In the genomic region with DNA sequence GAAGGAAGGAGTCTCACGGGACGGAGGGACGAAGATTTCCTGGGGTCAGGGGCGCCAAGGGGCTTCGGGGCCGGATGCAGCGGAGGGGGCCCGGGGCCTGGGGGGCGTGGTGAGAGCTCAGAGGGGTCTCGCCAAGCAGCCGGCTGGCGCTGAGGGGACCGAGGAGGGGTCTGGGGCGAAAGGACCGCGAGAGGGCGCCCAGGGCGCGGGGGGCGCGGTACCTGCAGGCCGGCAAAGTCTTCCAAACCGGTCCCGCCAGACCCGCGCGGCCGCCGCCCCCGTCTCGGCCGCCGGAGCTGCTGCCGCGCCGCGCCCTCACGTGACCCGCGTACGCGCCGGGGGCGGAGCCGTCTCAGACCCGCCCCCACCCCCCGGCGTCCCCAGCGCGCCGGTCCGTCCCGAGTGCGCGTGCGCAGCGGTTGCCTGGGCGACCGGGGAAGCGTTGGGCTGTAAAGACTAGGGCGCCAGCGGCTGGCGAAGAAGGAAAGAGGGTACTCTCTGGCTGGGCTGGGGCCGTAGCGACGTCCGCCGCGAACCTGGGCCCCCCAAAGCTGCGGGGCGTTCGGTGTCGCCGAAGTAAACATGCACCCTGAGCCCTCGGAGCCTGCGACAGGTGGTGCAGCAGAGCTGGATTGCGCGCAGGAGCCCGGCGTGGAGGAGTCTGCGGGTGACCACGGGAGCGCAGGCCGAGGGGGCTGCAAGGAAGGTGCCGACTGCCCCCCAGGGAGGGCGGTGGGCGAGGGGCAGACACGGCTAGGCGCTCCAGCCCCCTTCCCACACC, we compare ENCODE assay signal across 1 cellular context.
A peak's percentile ranks its signal among the peaks of the same experiment; 100 is the strongest.
TF ChIP-seq lines count a peak whose summit lies in the region.

Gene DNAAF1 (plus strand): TSS at position 450 of the 781 bp plus-strand sequence. CDS start 133 bp downstream, at position 583.
Gene HSDL1 (minus strand): TSS at position 319 of the 781 bp plus-strand sequence. CDS start 13,856 bp downstream, outside the sequence.

TF ChIP-seq in K562, 482 proteins besides CTCF, POLR2A, EP300 and RAD21 (continued from another document and continues in another):
- TF ChIP-seq, protein P1, sequence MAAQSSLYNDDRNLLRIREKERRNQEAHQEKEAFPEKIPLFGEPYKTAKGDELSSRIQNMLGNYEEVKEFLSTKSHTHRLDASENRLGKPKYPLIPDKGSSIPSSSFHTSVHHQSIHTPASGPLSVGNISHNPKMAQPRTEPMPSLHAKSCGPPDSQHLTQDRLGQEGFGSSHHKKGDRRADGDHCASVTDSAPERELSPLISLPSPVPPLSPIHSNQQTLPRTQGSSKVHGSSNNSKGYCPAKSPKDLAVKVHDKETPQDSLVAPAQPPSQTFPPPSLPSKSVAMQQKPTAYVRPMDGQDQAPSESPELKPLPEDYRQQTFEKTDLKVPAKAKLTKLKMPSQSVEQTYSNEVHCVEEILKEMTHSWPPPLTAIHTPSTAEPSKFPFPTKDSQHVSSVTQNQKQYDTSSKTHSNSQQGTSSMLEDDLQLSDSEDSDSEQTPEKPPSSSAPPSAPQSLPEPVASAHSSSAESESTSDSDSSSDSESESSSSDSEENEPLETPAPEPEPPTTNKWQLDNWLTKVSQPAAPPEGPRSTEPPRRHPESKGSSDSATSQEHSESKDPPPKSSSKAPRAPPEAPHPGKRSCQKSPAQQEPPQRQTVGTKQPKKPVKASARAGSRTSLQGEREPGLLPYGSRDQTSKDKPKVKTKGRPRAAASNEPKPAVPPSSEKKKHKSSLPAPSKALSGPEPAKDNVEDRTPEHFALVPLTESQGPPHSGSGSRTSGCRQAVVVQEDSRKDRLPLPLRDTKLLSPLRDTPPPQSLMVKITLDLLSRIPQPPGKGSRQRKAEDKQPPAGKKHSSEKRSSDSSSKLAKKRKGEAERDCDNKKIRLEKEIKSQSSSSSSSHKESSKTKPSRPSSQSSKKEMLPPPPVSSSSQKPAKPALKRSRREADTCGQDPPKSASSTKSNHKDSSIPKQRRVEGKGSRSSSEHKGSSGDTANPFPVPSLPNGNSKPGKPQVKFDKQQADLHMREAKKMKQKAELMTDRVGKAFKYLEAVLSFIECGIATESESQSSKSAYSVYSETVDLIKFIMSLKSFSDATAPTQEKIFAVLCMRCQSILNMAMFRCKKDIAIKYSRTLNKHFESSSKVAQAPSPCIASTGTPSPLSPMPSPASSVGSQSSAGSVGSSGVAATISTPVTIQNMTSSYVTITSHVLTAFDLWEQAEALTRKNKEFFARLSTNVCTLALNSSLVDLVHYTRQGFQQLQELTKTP (IDR thresholded peaks at IDR 0.05; ENCODE audit: low read depth in 1 of 2, partially characterized antibody in 2 of 2) = no peak
- TF ChIP-seq SAFB (IDR thresholded peaks at IDR 0.05; ENCODE audit: borderline replicate concordance, low read depth, low read length) (no peak), CEBPB (tag; IDR thresholded peaks at IDR 0.05) (no peak), TCF3 (CRISPR knock-in tag; IDR thresholded peaks at IDR 0.05) (no peak), ZNF324 (CRISPR knock-in tag; IDR thresholded peaks at IDR 0.05) (no peak; the same call in 1 of the 2 replicates), REST (CRISPR knock-in tag; IDR thresholded peaks at IDR 0.05; ENCODE audit: low read depth) (peak; percentile 81; the same call in 1 of the 2 replicates), ZNF280A (IDR thresholded peaks at IDR 0.05; ENCODE audit: low read depth, partially characterized antibody) (no peak), CBX2 (IDR thresholded peaks at IDR 0.05; ENCODE audit: insufficient read depth, low read length, poor library complexity, severe bottlenecking) (no peak), SMAD1 (IDR thresholded peaks at IDR 0.05; ENCODE audit: low read depth, low read length, partially characterized antibody) (no peak), ZNF431 (CRISPR knock-in tag; IDR thresholded peaks at IDR 0.05) (no peak), KDM1A (IDR thresholded peaks at IDR 0.05) (no peak), ZNF639 (CRISPR knock-in tag; conservative IDR thresholded peaks at IDR 0.05 in 1 of 2, IDR thresholded peaks at IDR 0.05 in 1 of 2) (peak in 1 of 2 experiments; percentile 81; a peak in 2 of 4 replicates), SNAPC5 (CRISPR knock-in tag; IDR thresholded peaks at IDR 0.05) (no peak), TAL1 (IDR thresholded peaks at IDR 0.05) (no peak), MYC (IDR thresholded peaks at IDR 0.05; ENCODE audit: low read depth, low read length) (peak; percentile 35; the same call in 1 of the 2 replicates), MYC (CRISPR knock-in tag; IDR thresholded peaks at IDR 0.05; ENCODE audit: borderline replicate concordance, low read depth) (no peak), CHD1 (IDR thresholded peaks at IDR 0.05; ENCODE audit: low read length) (no peak), ZKSCAN3 (CRISPR knock-in tag; IDR thresholded peaks at IDR 0.05) (no peak), THAP7 (CRISPR knock-in tag; IDR thresholded peaks at IDR 0.05) (no peak), RFX5 (IDR thresholded peaks at IDR 0.05; ENCODE audit: low read depth, low read length) (no peak), KLF6 (CRISPR knock-in tag; IDR thresholded peaks at IDR 0.05; ENCODE audit: borderline replicate concordance) (no peak), HMG20B (CRISPR knock-in tag; IDR thresholded peaks at IDR 0.05) (no peak), ATF1 (CRISPR knock-in tag; IDR thresholded peaks at IDR 0.05) (no peak), ATF1 (tag; IDR thresholded peaks at IDR 0.05) (peak; percentile 45), ZNF175 (CRISPR knock-in tag; IDR thresholded peaks at IDR 0.05; ENCODE audit: low read depth) (no peak), BMI1 (IDR thresholded peaks at IDR 0.05; ENCODE audit: low read length) (peak; percentile 94), BCOR (IDR thresholded peaks at IDR 0.05) (no peak), PHF21A (IDR thresholded peaks at IDR 0.05; ENCODE audit: borderline replicate concordance, low read depth) (no peak), NFATC3 (IDR thresholded peaks at IDR 0.05) (no peak)
- TF ChIP-seq, protein P2, sequence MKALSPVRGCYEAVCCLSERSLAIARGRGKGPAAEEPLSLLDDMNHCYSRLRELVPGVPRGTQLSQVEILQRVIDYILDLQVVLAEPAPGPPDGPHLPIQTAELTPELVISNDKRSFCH (CRISPR knock-in tag; IDR thresholded peaks at IDR 0.05) = no peak
- TF ChIP-seq, protein P2 (tag; IDR thresholded peaks at IDR 0.05) = 0 out of 2 replicates have a peak, but pooled peaks have one; percentile 35
- TF ChIP-seq, protein P3, sequence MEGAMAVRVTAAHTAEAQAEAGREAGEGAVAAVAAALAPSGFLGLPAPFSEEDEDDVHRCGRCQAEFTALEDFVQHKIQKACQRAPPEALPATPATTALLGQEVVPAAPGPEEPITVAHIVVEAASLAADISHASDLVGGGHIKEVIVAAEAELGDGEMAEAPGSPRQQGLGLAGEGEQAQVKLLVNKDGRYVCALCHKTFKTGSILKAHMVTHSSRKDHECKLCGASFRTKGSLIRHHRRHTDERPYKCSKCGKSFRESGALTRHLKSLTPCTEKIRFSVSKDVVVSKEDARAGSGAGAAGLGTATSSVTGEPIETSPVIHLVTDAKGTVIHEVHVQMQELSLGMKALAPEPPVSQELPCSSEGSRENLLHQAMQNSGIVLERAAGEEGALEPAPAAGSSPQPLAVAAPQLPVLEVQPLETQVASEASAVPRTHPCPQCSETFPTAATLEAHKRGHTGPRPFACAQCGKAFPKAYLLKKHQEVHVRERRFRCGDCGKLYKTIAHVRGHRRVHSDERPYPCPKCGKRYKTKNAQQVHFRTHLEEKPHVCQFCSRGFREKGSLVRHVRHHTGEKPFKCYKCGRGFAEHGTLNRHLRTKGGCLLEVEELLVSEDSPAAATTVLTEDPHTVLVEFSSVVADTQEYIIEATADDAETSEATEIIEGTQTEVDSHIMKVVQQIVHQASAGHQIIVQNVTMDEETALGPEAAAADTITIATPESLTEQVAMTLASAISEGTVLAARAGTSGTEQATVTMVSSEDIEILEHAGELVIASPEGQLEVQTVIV (CRISPR knock-in tag; IDR thresholded peaks at IDR 0.05; ENCODE audit: borderline replicate concordance) = no peak
- TF ChIP-seq, protein P4, sequence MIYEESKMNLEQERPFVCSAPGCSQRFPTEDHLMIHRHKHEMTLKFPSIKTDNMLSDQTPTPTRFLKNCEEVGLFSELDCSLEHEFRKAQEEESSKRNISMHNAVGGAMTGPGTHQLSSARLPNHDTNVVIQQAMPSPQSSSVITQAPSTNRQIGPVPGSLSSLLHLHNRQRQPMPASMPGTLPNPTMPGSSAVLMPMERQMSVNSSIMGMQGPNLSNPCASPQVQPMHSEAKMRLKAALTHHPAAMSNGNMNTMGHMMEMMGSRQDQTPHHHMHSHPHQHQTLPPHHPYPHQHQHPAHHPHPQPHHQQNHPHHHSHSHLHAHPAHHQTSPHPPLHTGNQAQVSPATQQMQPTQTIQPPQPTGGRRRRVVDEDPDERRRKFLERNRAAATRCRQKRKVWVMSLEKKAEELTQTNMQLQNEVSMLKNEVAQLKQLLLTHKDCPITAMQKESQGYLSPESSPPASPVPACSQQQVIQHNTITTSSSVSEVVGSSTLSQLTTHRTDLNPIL (CRISPR knock-in tag; IDR thresholded peaks at IDR 0.05) = no peak
- TF ChIP-seq, protein P5, sequence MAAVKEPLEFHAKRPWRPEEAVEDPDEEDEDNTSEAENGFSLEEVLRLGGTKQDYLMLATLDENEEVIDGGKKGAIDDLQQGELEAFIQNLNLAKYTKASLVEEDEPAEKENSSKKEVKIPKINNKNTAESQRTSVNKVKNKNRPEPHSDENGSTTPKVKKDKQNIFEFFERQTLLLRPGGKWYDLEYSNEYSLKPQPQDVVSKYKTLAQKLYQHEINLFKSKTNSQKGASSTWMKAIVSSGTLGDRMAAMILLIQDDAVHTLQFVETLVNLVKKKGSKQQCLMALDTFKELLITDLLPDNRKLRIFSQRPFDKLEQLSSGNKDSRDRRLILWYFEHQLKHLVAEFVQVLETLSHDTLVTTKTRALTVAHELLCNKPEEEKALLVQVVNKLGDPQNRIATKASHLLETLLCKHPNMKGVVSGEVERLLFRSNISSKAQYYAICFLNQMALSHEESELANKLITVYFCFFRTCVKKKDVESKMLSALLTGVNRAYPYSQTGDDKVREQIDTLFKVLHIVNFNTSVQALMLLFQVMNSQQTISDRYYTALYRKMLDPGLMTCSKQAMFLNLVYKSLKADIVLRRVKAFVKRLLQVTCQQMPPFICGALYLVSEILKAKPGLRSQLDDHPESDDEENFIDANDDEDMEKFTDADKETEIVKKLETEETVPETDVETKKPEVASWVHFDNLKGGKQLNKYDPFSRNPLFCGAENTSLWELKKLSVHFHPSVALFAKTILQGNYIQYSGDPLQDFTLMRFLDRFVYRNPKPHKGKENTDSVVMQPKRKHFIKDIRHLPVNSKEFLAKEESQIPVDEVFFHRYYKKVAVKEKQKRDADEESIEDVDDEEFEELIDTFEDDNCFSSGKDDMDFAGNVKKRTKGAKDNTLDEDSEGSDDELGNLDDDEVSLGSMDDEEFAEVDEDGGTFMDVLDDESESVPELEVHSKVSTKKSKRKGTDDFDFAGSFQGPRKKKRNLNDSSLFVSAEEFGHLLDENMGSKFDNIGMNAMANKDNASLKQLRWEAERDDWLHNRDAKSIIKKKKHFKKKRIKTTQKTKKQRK (IDR thresholded peaks at IDR 0.05; ENCODE audit: borderline replicate concordance, low read depth, low read length) = no peak
